Comparison of ENCODE assay signal across 21 cellular contexts in the genomic region with DNA sequence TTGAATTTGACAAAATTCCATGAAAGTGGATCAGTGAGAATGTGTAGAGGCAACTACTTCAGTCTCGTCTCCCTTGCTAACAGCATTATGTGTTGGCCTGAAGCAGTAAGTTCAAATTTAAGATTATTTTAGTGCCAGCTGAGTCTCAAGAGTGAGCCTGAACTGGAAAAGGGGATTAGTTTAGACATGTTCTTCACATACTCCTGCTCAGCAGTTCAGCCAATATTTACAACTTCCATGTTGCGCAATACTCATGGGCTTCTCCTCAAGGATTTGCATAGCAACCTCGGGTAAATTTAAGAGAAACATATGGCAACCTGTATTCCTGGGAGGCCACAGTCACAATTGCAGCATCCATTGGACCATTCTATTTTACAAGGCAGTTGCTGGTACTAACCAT.
A peak's percentile ranks its signal among the peaks of the same experiment; 100 is the strongest.
DNase-seq lines count a peak whose midpoint lies in the region; ATAC-seq, FAIRE-seq and TF ChIP-seq lines count a peak whose summit lies in the region.
"Had no signal": no experiment of that assay in that cellular context is flagged by ENCODE, and none has a peak within 500 bp of the region (broad histone marks: within the 10 kb centered on the region; RNA-seq: fewer than 3 reads in every experiment).

No MANE protein-coding gene starts in this region.

- H3K4me1 ChIP-seq in prostate gland (replicated peaks) = no peaks in the 10 kb centered on the region
- no peaks in the 10 kb centered on the region for H3K4me1 ChIP-seq in small intestine (ENCODE audit: control insufficient read depth in 2 of 2, insufficient read depth in 1 of 2, low read depth in 1 of 2, low read length in 1 of 2)
- H3K4me1 ChIP-seq: right atrium auricular region had no signal

- TF ChIP-seq POLR2A in prostate gland (IDR thresholded peaks at IDR 0.05) = no peak

- H3K4me1 Mint-ChIP-seq in HFFc6 (ENCODE audit: low read depth) = peaks cover 37% of the 10 kb centered on the region

- no peaks in the 10 kb centered on the region for H3K9me3 Mint-ChIP-seq in HFFc6
- H3K9me3 Mint-ChIP-seq: CD4-positive, CD25-positive, alpha-beta regulatory T cell; naive B cell had no signal

- no peaks in the 10 kb centered on the region for H3K36me3 Mint-ChIP-seq in HFFc6 (ENCODE audit: low read depth)
- H3K36me3 Mint-ChIP-seq: CD4-positive, CD25-positive, alpha-beta regulatory T cell; naive B cell had no signal

- FAIRE-seq in small intestine (lab: Jason Lieb, UNC) = no peak

- intact Hi-C loops in prostate gland (cut with DNase I) = no loop called here

- H3K27me3 Mint-ChIP-seq in HFFc6 (ENCODE audit: insufficient read depth) = no peaks in the 10 kb centered on the region
- H3K27me3 Mint-ChIP-seq: CD4-positive, CD25-positive, alpha-beta regulatory T cell had no signal

- 35% methylated on average over 3 of the region's 3 CpGs for WGBS in prostate gland
- 59 to 62% (median 60%) methylated on average over 3 of the region's 3 CpGs for whole genome bisulfite sequencing in small intestine, 3 donors

- H3K4me3 Mint-ChIP-seq in HFFc6 = no peak overlapping the region
- H3K4me3 Mint-ChIP-seq: CD4-positive, CD25-positive, alpha-beta regulatory T cell; naive B cell had no signal

- no peak for ATAC-seq in HG03045 (IDR thresholded peaks at IDR 0.05; ENCODE audit: unreplicated experiment)
- ATAC-seq: heart left ventricle, left cardiac atrium had no signal

- H3K9me3 ChIP-seq in prostate gland (no peaks in the 10 kb centered on the region), small intestine (ENCODE audit: control insufficient read depth, low read depth) (no peaks in the 10 kb centered on the region)
- H3K9me3 ChIP-seq: heart left ventricle, right atrium auricular region, SK-N-SH had no signal

- H3K36me3 ChIP-seq in prostate gland (no peaks in the 10 kb centered on the region), small intestine (ENCODE audit: control insufficient read depth in 2 of 2, insufficient read depth in 2 of 2, low read length in 2 of 2) (no peaks in the 10 kb centered on the region)
- H3K36me3 ChIP-seq: brain microvascular endothelial cell, heart left ventricle, right atrium auricular region had no signal

- DNase-seq in HFFc6 (peak; percentile 21), NCI-H82 treated with DMSO at 0.1 percent for 48 hours (lab: John Stamatoyannopoulos, UW; ENCODE audit: unreplicated experiment) (peak; percentile 23), epithelial cell of prostate (ENCODE audit: low read depth, low spot score) (peak; percentile 75), prostate gland (ENCODE audit: low spot score) (peak; percentile 47), foreskin melanocyte (no peak), GM10266 (ENCODE audit: extremely low spot score) (no peak), small intestine (no peak)
- DNase-seq: activated CD8-positive, alpha-beta memory T cell treated with anti-CD3 and anti-CD28 coated beads for 24 hours; activated effector memory CD4-positive, alpha-beta T cell treated with Interleukin-2 at 50 U/mL for 16 hours; brain microvascular endothelial cell; CD4-positive, CD25-positive, alpha-beta regulatory T cell; EL; heart left ventricle; left cardiac atrium; naive B cell; NCI-H187; SK-N-SH; stimulated activated naive CD4-positive, alpha-beta T cell had no signal

- no peak for TF ChIP-seq CTCF in HFFc6 (IDR thresholded peaks at IDR 0.05)
- TF ChIP-seq CTCF in prostate gland (IDR thresholded peaks at IDR 0.05) = no peak
- no peak for TF ChIP-seq CTCF in GM10266 (IDR thresholded peaks at IDR 0.05; ENCODE audit: control insufficient read depth, insufficient read depth, low read depth, missing control alignments)

- peak overlapping the region; percentile 76 for H3K27ac ChIP-seq in epithelial cell of prostate
- H3K27ac ChIP-seq in prostate gland = no peak overlapping the region
- no peak overlapping the region for H3K27ac ChIP-seq in small intestine (ENCODE audit: low read depth in 1 of 2, low read length in 1 of 2)
- H3K27ac ChIP-seq: brain microvascular endothelial cell, heart left ventricle, KMS-11, right atrium auricular region had no signal

- H3K4me3 ChIP-seq in prostate gland (no peak overlapping the region), small intestine (ENCODE audit: low read depth in 1 of 2, low read length in 2 of 2) (no peak overlapping the region)
- H3K4me3 ChIP-seq: heart left ventricle, right atrium auricular region had no signal

- H3K27ac Mint-ChIP-seq in HFFc6 = no peak overlapping the region
- H3K27ac Mint-ChIP-seq: CD4-positive, CD25-positive, alpha-beta regulatory T cell; naive B cell had no signal

- H3K27me3 ChIP-seq in prostate gland (replicated peaks; ENCODE audit: insufficient read depth) = no peaks in the 10 kb centered on the region
- no peaks in the 10 kb centered on the region for H3K27me3 ChIP-seq in small intestine (ENCODE audit: control insufficient read depth in 2 of 2, insufficient read depth in 2 of 2, low read length in 2 of 2)
- H3K27me3 ChIP-seq: brain microvascular endothelial cell, heart left ventricle, right atrium auricular region had no signal

Comparison
In these comparisons a context has a peak if more than half of its experiments do, and no peak if none do; other contexts are left out.
1. DNase-seq: peak in HFFc6 (single experiment), NCI-H82 treated with DMSO at 0.1 percent for 48 hours (single experiment), epithelial cell of prostate (single experiment) and prostate gland (single experiment); none in foreskin melanocyte (single experiment), GM10266 (single experiment) and small intestine (single experiment).